Comparison of ENCODE assay signal across 23 cellular contexts in the genomic region with DNA sequence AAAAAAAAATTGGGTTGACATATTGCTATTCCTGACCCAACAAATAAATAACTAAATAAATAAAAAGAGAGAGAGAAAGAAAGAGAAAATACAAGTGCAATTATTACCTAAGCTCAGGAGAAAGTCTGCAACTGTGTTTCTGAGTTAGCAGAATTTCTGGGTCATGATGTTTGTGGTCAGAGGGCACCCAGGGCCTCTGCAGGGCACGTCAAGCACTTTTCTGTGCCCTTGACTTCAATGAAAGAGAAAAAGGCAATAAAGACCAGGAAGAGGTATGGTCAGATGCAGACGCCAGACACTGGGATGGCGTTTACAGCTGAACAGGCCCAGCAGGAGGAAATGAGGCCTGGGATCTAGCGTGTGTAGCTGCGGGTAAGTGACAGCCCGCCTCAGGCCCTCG.
DNase-seq lines count a peak whose midpoint lies in the region; ATAC-seq, FAIRE-seq and TF ChIP-seq lines count a peak whose summit lies in the region.
"Had no signal": no experiment of that assay in that cellular context is flagged by ENCODE, and none has a peak within 500 bp of the region (broad histone marks: within the 10 kb centered on the region; RNA-seq: fewer than 3 reads in every experiment).

No MANE protein-coding gene starts in this region.

- 0 out of 2 replicates have a peak, but pooled peaks cover 1% of the 10 kb centered on the region for H3K36me3 ChIP-seq in IMR-90 (ENCODE audit: control insufficient read depth, insufficient read depth, low read length)
- no peaks in the 10 kb centered on the region for H3K36me3 ChIP-seq in tibial nerve
- H3K36me3 ChIP-seq: BLaER1 treated with 17β-estradiol and CSF1 and Interleukin-3, amounts not matched to agents 10 nM and 100 nM; Peyer's patch had no signal

- H2BK120ac ChIP-seq in IMR-90 (ENCODE audit: low read depth, low read length), result peak overlapping the region; percentile 99

- ATAC-seq in IMR-90 (ENCODE audit: low read depth) (no peak), GM19467 (IDR thresholded peaks at IDR 0.05; ENCODE audit: unreplicated experiment) (no peak)
- ATAC-seq: A549 had no signal

- peak overlapping the region; percentile 65; the same call in 1 of the 2 replicates for H3K27ac ChIP-seq in IMR-90 (ENCODE audit: insufficient read depth, low read length)
- no peak overlapping the region for H3K27ac ChIP-seq in tibial nerve
- H3K27ac ChIP-seq: BLaER1 treated with 17β-estradiol and CSF1 and Interleukin-3, amounts not matched to agents 10 nM and 100 nM; Peyer's patch; SK-N-MC had no signal

- TF ChIP-seq RAD21 in IMR-90 (IDR thresholded peaks at IDR 0.05; ENCODE audit: low read length), result no peak

- H3K9me1 ChIP-seq in IMR-90 (ENCODE audit: insufficient read depth, low read length), result peaks cover 36% of the 10 kb centered on the region

- TF ChIP-seq POLR2A in IMR-90 (IDR thresholded peaks at IDR 0.05; ENCODE audit: low read depth, low read length), result no peak
- no peak for TF ChIP-seq POLR2A in tibial nerve (IDR thresholded peaks at IDR 0.05)

- H3K4ac ChIP-seq in IMR-90 (ENCODE audit: low read depth, low read length), result peak overlapping the region; percentile 72

- peak overlapping the region; percentile 60 for H4K91ac ChIP-seq in IMR-90 (ENCODE audit: insufficient read depth, low read depth, low read length)

- H3K14ac ChIP-seq in IMR-90 (replicated peaks; ENCODE audit: low read depth, low read length), result peak overlapping the region; percentile 42; the same call in 1 of the 2 replicates

- in situ Hi-C loops in IMR-90 (cut with MboI; ENCODE audit: low sequenced_read_pairs), result no loop called here

- peak overlapping the region; percentile 50; the same call in 1 of the 2 replicates for H3K4me3 ChIP-seq in IMR-90 (ENCODE audit: insufficient read depth, low read depth, low read length)
- H3K4me3 ChIP-seq in choroid plexus epithelial cell (ENCODE audit: low read depth, low read length), result no peak overlapping the region
- no peak overlapping the region for H3K4me3 ChIP-seq in tibial nerve
- H3K4me3 ChIP-seq: A549; BLaER1 treated with 17β-estradiol and CSF1 and Interleukin-3, amounts not matched to agents 10 nM and 100 nM; Peyer's patch; SK-N-MC had no signal

- DNase-seq in IMR-90 (no peak), RCC 7860 (ENCODE audit: low spot score) (peak; percentile 31), choroid plexus epithelial cell (ENCODE audit: low read depth) (peak; percentile 62), retina (peak; percentile 29), tibial nerve (ENCODE audit: low spot score in 2 of 2) (no peak), NCI-H748 treated with DMSO at 0.1 percent for 48 hours (lab: John Stamatoyannopoulos, UW) (no peak)
- DNase-seq: AML-193; CD4-positive, alpha-beta T cell; DMS53; KG1; NCI-H1048; NCI-H1417; NCI-H1694; NCI-H2029 treated with DMSO at 0.1 percent for 48 hours; NCI-H446 treated with DMSO at 0.1 percent for 48 hours; NCI-H526; Peyer's patch; SIG-M5; SW 1271 had no signal

- H3K9ac ChIP-seq in IMR-90 (ENCODE audit: low read depth, low read length), result no peak overlapping the region; the same call in 1 of the 2 replicates
- H3K9ac ChIP-seq: BLaER1 treated with 17β-estradiol and CSF1 and Interleukin-3, amounts not matched to agents 10 nM and 100 nM had no signal

- no peak overlapping the region for H3K56ac ChIP-seq in IMR-90 (ENCODE audit: extremely low read depth, insufficient read depth, low read length)

- FAIRE-seq in RCC 7860 (lab: Jason Lieb, UNC), result no peak
- FAIRE-seq: A549 had no signal

- BruUV-seq in IMR-90 (replicated peaks; lab: Mats Ljungman, UMichigan), result no TSS peak

- peak overlapping the region; percentile 90 for H3K4me2 ChIP-seq in IMR-90 (ENCODE audit: low read depth, low read length)
- H3K4me2 ChIP-seq: BLaER1 treated with 17β-estradiol and CSF1 and Interleukin-3, amounts not matched to agents 10 nM and 100 nM had no signal

- peaks cover 5% of the 10 kb centered on the region; the same call in 1 of the 2 replicates for H4K20me1 ChIP-seq in IMR-90 (ENCODE audit: insufficient read depth, low read length)
- H4K20me1 ChIP-seq: BLaER1 treated with 17β-estradiol and CSF1 and Interleukin-3, amounts not matched to agents 10 nM and 100 nM had no signal

- H3K79me1 ChIP-seq in IMR-90 (ENCODE audit: low read depth in 1 of 2, low read length in 2 of 2), result peaks cover 17 to 55% of the 10 kb centered on the region in 2 experiments

- dilution Hi-C loops in IMR-90 (cut with HindIII; ENCODE audit: low sequenced_read_pairs, unreplicated experiment), result no loop called here

- WGBS in IMR-90 (ENCODE audit: extremely low coverage in 2 of 2, insufficient read length in 1 of 2), 2 experiments, result 88% methylated on average over 5 of the region's 7 CpGs; no CpG with 5 or more reads in 1 of the 2 experiments
- WGBS in tibial nerve, 2 donors, result 64 to 70% methylated on average over 7 of the region's 7 CpGs

- H2AK9ac ChIP-seq in IMR-90 (replicated peaks; ENCODE audit: low read depth, low read length, poor library complexity), result peak overlapping the region; percentile 3

- no peak overlapping the region for H3K23ac ChIP-seq in IMR-90 (ENCODE audit: low read depth, low read length)

- H2AFZ ChIP-seq in IMR-90 (replicated peaks; ENCODE audit: low read length, poor library complexity), result no peak overlapping the region

- intact Hi-C loops in IMR-90 (cut with micrococcal nuclease), result no loop called here

- CTCF ChIA-PET in IMR-90 (lab: Yijun Ruan, JAX), result interaction anchor here (0.8 kb wide), 1 partner anchor 18 kb away, joined by 3 read pairs; no protein-coding TSS in a partner anchor

- H4K8ac ChIP-seq in IMR-90 (ENCODE audit: low read depth in 2 of 2, low read length in 2 of 2), result peak overlapping the region; percentile 53 to 89; a peak in 3 of 4 replicates

- H3K4me1 ChIP-seq in IMR-90 (ENCODE audit: control insufficient read depth, insufficient read depth, low read length) (peaks cover 35% of the 10 kb centered on the region), tibial nerve (no peaks in the 10 kb centered on the region)
- H3K4me1 ChIP-seq: Peyer's patch had no signal

- H2BK20ac ChIP-seq in IMR-90 (ENCODE audit: low read depth, low read length), result 0 out of 2 replicates have a peak overlapping the region, but pooled peaks have one; percentile 11

- H2BK5ac ChIP-seq in IMR-90 (ENCODE audit: low read depth, low read length, poor library complexity, severe bottlenecking), result peak overlapping the region; percentile 90

- no peaks in the 10 kb centered on the region for H3K9me3 ChIP-seq in IMR-90 (ENCODE audit: control insufficient read depth, insufficient read depth, low read length)
- no peaks in the 10 kb centered on the region for H3K9me3 ChIP-seq in tibial nerve
- H3K9me3 ChIP-seq: A549, Peyer's patch had no signal

- H3K27me3 ChIP-seq in IMR-90 (ENCODE audit: control insufficient read depth, insufficient read depth, low read length) (no peaks in the 10 kb centered on the region), tibial nerve (no peaks in the 10 kb centered on the region)
- H3K27me3 ChIP-seq: BLaER1 treated with 17β-estradiol and CSF1 and Interleukin-3, amounts not matched to agents 10 nM and 100 nM; Peyer's patch had no signal

- H2AK5ac ChIP-seq in IMR-90 (ENCODE audit: low read depth, low read length), result peak overlapping the region; percentile 86

- POLR2A ChIA-PET in IMR-90 (lab: Charles Lee; ENCODE audit: unreplicated experiment), result no interaction called here

- TF ChIP-seq CTCF in IMR-90 (conservative IDR thresholded peaks at IDR 0.05; ENCODE audit: low read depth, low read length) (no peak), choroid plexus epithelial cell (conservative IDR thresholded peaks at IDR 0.05; ENCODE audit: low read depth, low read length) (no peak), tibial nerve (IDR thresholded peaks at IDR 0.05) (no peak)

- H2BK15ac ChIP-seq in IMR-90 (ENCODE audit: low read depth, low read length), result peak overlapping the region; percentile 79; the same call in 1 of the 3 replicates

- H4K5ac ChIP-seq in IMR-90 (ENCODE audit: low read depth, low read length), result peak overlapping the region; percentile 85

- H3K18ac ChIP-seq in IMR-90 (ENCODE audit: low read depth, low read length), result peak overlapping the region; percentile 53

- no peak for TF ChIP-seq EP300 in tibial nerve (IDR thresholded peaks at IDR 0.05)

TF ChIP-seq in IMR-90, 13 proteins besides CTCF, POLR2A, EP300 and RAD21:
- TF ChIP-seq BHLHE40 (IDR thresholded peaks at IDR 0.05; ENCODE audit: low read depth, low read length) (no peak), USF2 (IDR thresholded peaks at IDR 0.05; ENCODE audit: low read depth, low read length) (no peak), ELK1 (IDR thresholded peaks at IDR 0.05; ENCODE audit: borderline replicate concordance, low read depth, low read length) (no peak), FOS (IDR thresholded peaks at IDR 0.05; ENCODE audit: low read depth, low read length) (no peak), NFE2L2 (IDR thresholded peaks at IDR 0.05; ENCODE audit: low read depth, low read length) (no peak), MXI1 (IDR thresholded peaks at IDR 0.05; ENCODE audit: borderline replicate concordance, low read depth, low read length) (no peak), RFX5 (IDR thresholded peaks at IDR 0.05; ENCODE audit: low read depth, low read length) (no peak), CHD1 (IDR thresholded peaks at IDR 0.05; ENCODE audit: low read depth, low read length) (no peak), SMC3 (IDR thresholded peaks at IDR 0.05; ENCODE audit: low read depth, low read length) (no peak), MAZ (IDR thresholded peaks at IDR 0.05; ENCODE audit: borderline replicate concordance, low read depth, low read length) (no peak), MAFK (IDR thresholded peaks at IDR 0.05; ENCODE audit: low read depth, low read length) (no peak), CEBPB (IDR thresholded peaks at IDR 0.05; ENCODE audit: low read depth, low read length) (no peak), RCOR1 (IDR thresholded peaks at IDR 0.05; ENCODE audit: insufficient replicate concordance, low read length) (no peak)
TF ChIP-seq in IMR-90: peak in this region for 0.

Comparison
In these comparisons a context has a peak if more than half of its experiments do, and no peak if none do; other contexts are left out.
1. DNase-seq: peak in RCC 7860 (single experiment), choroid plexus epithelial cell (single experiment) and retina (single experiment); none in IMR-90 (single experiment), tibial nerve (0 of 2) and NCI-H748 treated with DMSO at 0.1 percent for 48 hours (single experiment).